In the genomic region with DNA sequence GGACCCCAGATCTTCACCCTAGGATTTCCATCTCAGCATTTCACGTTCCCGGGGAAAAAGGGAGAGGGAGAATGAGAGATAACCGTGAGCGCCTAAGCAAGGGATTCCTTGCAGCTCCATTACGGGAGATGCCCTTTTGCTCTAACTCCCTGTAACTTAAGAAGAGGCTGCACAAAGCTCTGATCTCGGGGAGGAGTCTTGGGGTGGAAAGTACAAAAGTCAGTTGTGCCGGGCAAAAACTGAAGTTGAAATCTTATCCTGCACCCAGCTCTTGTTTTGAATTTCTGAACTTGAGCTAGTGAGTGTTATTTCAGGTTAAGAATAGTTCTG, we compare ENCODE assay signal across 8 cellular contexts.
DNase-seq lines count a peak whose midpoint lies in the region; ATAC-seq and TF ChIP-seq lines count a peak whose summit lies in the region.

No MANE protein-coding gene starts in this region.

- H3K4me2 ChIP-seq in neural cell (ENCODE audit: low read length): no peak overlapping the region

- H3K4me1 ChIP-seq in NT2/D1 (ENCODE audit: insufficient read depth, insufficient read length): no peaks in the 10 kb centered on the region

- peak overlapping the region; percentile 20; the same call in 1 of the 2 replicates for H3K4me3 ChIP-seq in AG04450 (ENCODE audit: low read depth, low read length)
- peak overlapping the region; percentile 57 for H3K4me3 ChIP-seq in NT2/D1 (ENCODE audit: insufficient read length, low read depth)
- H3K4me3 ChIP-seq in fibroblast of mammary gland (ENCODE audit: control insufficient read depth, low read depth, low read length): peak overlapping the region; percentile 17
- H3K4me3 ChIP-seq in neural cell (ENCODE audit: low read length): peak overlapping the region; percentile 65

- DNase-seq in AG04450 (ENCODE audit: low read depth, low spot score): no peak
- no peak for DNase-seq in NT2/D1 (ENCODE audit: low read depth, low spot score)
- DNase-seq in fibroblast of mammary gland (ENCODE audit: low read depth): no peak
- DNase-seq in activated CD8-positive, alpha-beta memory T cell treated with anti-CD3 and anti-CD28 coated beads, Interleukin-2, amount 50 U/mL, for 4 hours: no peak
- DNase-seq in activated CD4-positive, alpha-beta T cell treated with anti-CD3 and anti-CD28 coated beads for 1 hour: no peak

- H3K9me3 ChIP-seq in AG04450 (ENCODE audit: control insufficient read depth, insufficient read depth, low read length) (no peaks in the 10 kb centered on the region; the same call in 1 of the 2 replicates), NT2/D1 (ENCODE audit: insufficient read depth, low read length) (no peaks in the 10 kb centered on the region; the same call in 1 of the 2 replicates), neural cell (ENCODE audit: low read length) (no peaks in the 10 kb centered on the region)

- no peaks in the 10 kb centered on the region for H3K9me2 ChIP-seq in neural cell (ENCODE audit: insufficient read depth, low read length)

- H3F3A ChIP-seq in neural cell (ENCODE audit: insufficient read depth, low read length, poor library complexity, severe bottlenecking): no peaks in the 10 kb centered on the region

- CTCF ChIA-PET in AG04450 (lab: Charles Lee): interaction anchor here (0.5 to 1.3 kb wide), 2 partner anchors 9 to 307 kb away, joined by 3 to 6 read pairs; no protein-coding TSS in a partner anchor

- H3K27ac ChIP-seq in AG04450 (ENCODE audit: low read depth, low read length) (no peak overlapping the region), neural cell (ENCODE audit: low read length) (no peak overlapping the region)

- POLR2A ChIA-PET in AG04450 (lab: Yijun Ruan, JAX): interaction anchor here (0.5 kb wide), 1 partner anchor 65 kb away, joined by 4 read pairs; no protein-coding TSS in a partner anchor

- H2AFZ ChIP-seq in neural cell (ENCODE audit: low read depth, low read length): no peak overlapping the region

- no peak for TF ChIP-seq EP300 in neural cell (conservative IDR thresholded peaks at IDR 0.05; ENCODE audit: poor library complexity, severe bottlenecking)

- no peak for TF ChIP-seq RAD21 in neural cell (conservative IDR thresholded peaks at IDR 0.05)

- H3K27me3 ChIP-seq in AG04450 (ENCODE audit: control insufficient read depth, insufficient read depth, low read length) (peaks cover 55% of the 10 kb centered on the region), NT2/D1 (ENCODE audit: insufficient read depth, insufficient read length) (no peaks in the 10 kb centered on the region), neural cell (ENCODE audit: insufficient read depth, low read depth, low read length) (peaks cover 32% of the 10 kb centered on the region)

- H4K20me1 ChIP-seq in neural cell (ENCODE audit: insufficient read depth): no peaks in the 10 kb centered on the region

- ATAC-seq in HG02970 (IDR thresholded peaks at IDR 0.05; ENCODE audit: low FRiP score, unreplicated experiment): no peak
- ATAC-seq in GM18519 (IDR thresholded peaks at IDR 0.05; ENCODE audit: low FRiP score, unreplicated experiment): no peak

- no peaks in the 10 kb centered on the region for H3K79me2 ChIP-seq in neural cell (replicated peaks; ENCODE audit: insufficient read depth, low read length)

- H3K9ac ChIP-seq in NT2/D1 (ENCODE audit: insufficient read length, low read depth) (peak overlapping the region; percentile 94), neural cell (ENCODE audit: low read length) (no peak overlapping the region)

- H3K36me3 ChIP-seq in NT2/D1 (ENCODE audit: insufficient read depth, insufficient read length, low read length): no peaks in the 10 kb centered on the region
- no peaks in the 10 kb centered on the region for H3K36me3 ChIP-seq in neural cell (ENCODE audit: insufficient read depth, low read length)

- TF ChIP-seq CTCF in AG04450 (IDR thresholded peaks at IDR 0.05; ENCODE audit: low read depth, low read length) (no peak), fibroblast of mammary gland (conservative IDR thresholded peaks at IDR 0.05; ENCODE audit: control insufficient read depth, insufficient read depth, low read depth, low read length) (no peak), neural cell (IDR thresholded peaks at IDR 0.05; ENCODE audit: poor library complexity, severe bottlenecking) (no peak)

TF ChIP-seq in neural cell, 6 proteins besides CTCF, POLR2A, EP300 and RAD21:
- TF ChIP-seq EZH2 (IDR thresholded peaks at IDR 0.05; ENCODE audit: borderline replicate concordance, insufficient read depth, low read length, poor library complexity, severe bottlenecking): no peak
- TF ChIP-seq, protein P1, sequence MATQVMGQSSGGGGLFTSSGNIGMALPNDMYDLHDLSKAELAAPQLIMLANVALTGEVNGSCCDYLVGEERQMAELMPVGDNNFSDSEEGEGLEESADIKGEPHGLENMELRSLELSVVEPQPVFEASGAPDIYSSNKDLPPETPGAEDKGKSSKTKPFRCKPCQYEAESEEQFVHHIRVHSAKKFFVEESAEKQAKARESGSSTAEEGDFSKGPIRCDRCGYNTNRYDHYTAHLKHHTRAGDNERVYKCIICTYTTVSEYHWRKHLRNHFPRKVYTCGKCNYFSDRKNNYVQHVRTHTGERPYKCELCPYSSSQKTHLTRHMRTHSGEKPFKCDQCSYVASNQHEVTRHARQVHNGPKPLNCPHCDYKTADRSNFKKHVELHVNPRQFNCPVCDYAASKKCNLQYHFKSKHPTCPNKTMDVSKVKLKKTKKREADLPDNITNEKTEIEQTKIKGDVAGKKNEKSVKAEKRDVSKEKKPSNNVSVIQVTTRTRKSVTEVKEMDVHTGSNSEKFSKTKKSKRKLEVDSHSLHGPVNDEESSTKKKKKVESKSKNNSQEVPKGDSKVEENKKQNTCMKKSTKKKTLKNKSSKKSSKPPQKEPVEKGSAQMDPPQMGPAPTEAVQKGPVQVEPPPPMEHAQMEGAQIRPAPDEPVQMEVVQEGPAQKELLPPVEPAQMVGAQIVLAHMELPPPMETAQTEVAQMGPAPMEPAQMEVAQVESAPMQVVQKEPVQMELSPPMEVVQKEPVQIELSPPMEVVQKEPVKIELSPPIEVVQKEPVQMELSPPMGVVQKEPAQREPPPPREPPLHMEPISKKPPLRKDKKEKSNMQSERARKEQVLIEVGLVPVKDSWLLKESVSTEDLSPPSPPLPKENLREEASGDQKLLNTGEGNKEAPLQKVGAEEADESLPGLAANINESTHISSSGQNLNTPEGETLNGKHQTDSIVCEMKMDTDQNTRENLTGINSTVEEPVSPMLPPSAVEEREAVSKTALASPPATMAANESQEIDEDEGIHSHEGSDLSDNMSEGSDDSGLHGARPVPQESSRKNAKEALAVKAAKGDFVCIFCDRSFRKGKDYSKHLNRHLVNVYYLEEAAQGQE (IDR thresholded peaks at IDR 0.05; ENCODE audit: borderline replicate concordance): no peak
- TF ChIP-seq TAF1 (IDR thresholded peaks at IDR 0.05; ENCODE audit: low read depth): no peak
- no peak for TF ChIP-seq POLR2AphosphoS5 (IDR thresholded peaks at IDR 0.05)
- TF ChIP-seq MXI1 (conservative IDR thresholded peaks at IDR 0.05; ENCODE audit: poor library complexity, severe bottlenecking): no peak
- TF ChIP-seq SMC3 (conservative IDR thresholded peaks at IDR 0.05; ENCODE audit: poor library complexity): no peak
